10 cellular contexts compared by ENCODE assay signal in the genomic region with DNA sequence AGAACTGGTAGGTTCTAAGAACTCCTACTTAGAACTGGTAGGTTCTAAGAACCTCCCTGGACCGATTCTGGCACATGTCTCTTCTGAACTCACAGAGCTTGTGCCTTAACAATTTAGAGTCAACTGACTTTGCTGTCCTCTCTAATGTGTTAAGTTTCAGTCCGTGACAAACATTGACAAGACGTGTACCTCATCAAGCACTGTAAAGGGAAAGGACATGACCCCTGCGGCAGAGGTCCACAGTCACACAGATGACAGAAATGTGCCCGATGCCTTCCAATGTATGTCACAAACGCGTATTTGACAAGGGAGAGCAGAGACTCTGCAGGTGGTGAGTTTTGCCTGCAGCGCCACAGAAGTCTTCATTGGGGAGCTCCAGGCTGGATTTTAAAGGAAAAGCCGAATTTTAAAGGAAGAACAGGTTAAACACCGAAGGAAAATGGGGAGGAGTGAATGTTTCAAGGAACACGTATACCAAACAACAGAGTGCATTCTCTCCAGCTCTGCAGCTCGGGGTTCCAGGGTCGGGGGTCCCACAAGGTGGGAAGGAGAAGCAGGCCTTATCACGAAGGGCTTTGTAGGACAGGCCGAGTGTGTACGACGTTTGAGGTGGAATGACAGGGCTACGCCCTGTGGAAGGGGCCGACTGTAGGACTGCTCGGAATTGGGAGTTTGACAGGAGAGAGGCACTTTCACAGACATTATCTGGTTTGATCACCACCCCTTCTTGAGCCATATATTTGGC.
DNase-seq lines count a peak whose midpoint lies in the region; ATAC-seq and TF ChIP-seq lines count a peak whose summit lies in the region.
"Had no signal": no experiment of that assay in that cellular context is flagged by ENCODE, and none has a peak within 500 bp of the region (broad histone marks: within the 10 kb centered on the region; RNA-seq: fewer than 3 reads in every experiment).

No MANE protein-coding gene starts in this region.

- POLR2A ChIA-PET in SK-N-SH (lab: Yijun Ruan, JAX), result no interaction called here

- no peaks in the 10 kb centered on the region for H3K9me3 ChIP-seq in SK-N-SH
- H3K9me3 ChIP-seq in left ventricle myocardium inferior (replicated peaks), result no peaks in the 10 kb centered on the region

- peaks cover 97% of the 10 kb centered on the region for H3K79me2 ChIP-seq in SK-N-SH (ENCODE audit: insufficient read depth)

- no peaks in the 10 kb centered on the region for H3K9me2 ChIP-seq in SK-N-SH

- H3K27me3 Mint-ChIP-seq in stimulated activated memory B cell treated with anti-CD40 and anti-IgM and Interleukin-4, amounts not matched to agents 10 μg/mL and 1 μg/mL and 100 μg/mL, for 72 hours, result no peaks in the 10 kb centered on the region

- peaks cover 18 to 62% of the 10 kb centered on the region in 2 experiments for H3K4me1 ChIP-seq in SK-N-SH (ENCODE audit: control insufficient read depth in 1 of 2, insufficient read depth in 2 of 2, low read depth in 1 of 2, low read length in 1 of 2)
- peaks cover 93% of the 10 kb centered on the region for H3K4me1 ChIP-seq in left ventricle myocardium inferior

- TF ChIP-seq RAD21 in SK-N-SH (IDR thresholded peaks at IDR 0.05; ENCODE audit: low read length), result no peak

- H3K27me3 ChIP-seq in SK-N-SH (ENCODE audit: insufficient read depth), result no peaks in the 10 kb centered on the region
- no peaks in the 10 kb centered on the region for H3K27me3 ChIP-seq in left ventricle myocardium inferior (ENCODE audit: low read depth)

- no peak for ATAC-seq in SK-N-SH treated with all-trans-retinoic acid at 6 μM for 48 hours
- ATAC-seq in stimulated activated memory B cell treated with anti-CD40 and anti-IgM and Interleukin-4, amounts not matched to agents 10 μg/mL and 1 μg/mL and 100 μg/mL, for 72 hours, result no peak
- ATAC-seq in HG03439 (IDR thresholded peaks at IDR 0.05; ENCODE audit: unreplicated experiment), result no peak

- DNase-seq in SK-N-SH, result no peak
- DNase-seq in activated T-cell treated with anti-CD3 and anti-CD28 coated beads, Interleukin-2, amount 50 U/mL, for 48 hours, result peak; percentile 27 to 30
- DNase-seq in left ventricle myocardium inferior, result no peak
- no peak for DNase-seq in NCI-H1436 (lab: John Stamatoyannopoulos, UW)
- no peak for DNase-seq in iPS-NIHi7 (ENCODE audit: extremely low spot score)
- DNase-seq: 8988T; stimulated activated naive CD4-positive, alpha-beta T cell had no signal

- WGBS in SK-N-SH (ENCODE audit: low lambda C conversion rate), result 69% methylated on average over 20 of the region's 20 CpGs

- no peak for TF ChIP-seq EP300 in SK-N-SH (IDR thresholded peaks at IDR 0.05; ENCODE audit: borderline replicate concordance in 1 of 2, low read depth in 1 of 2, low read length in 1 of 2)

- H3F3A ChIP-seq in SK-N-SH (replicated peaks; ENCODE audit: insufficient read depth), result peaks cover 89% of the 10 kb centered on the region

- CTCF ChIA-PET in SK-N-SH (lab: Yijun Ruan, JAX), result interaction anchor here (1.0 to 6.5 kb wide), 22 partner anchors 11 to 614 kb away, joined by 3 to 186 read pairs (median 15); no protein-coding TSS in a partner anchor

- H3K9ac ChIP-seq in SK-N-SH, result peak overlapping the region; percentile 39; the same call in 1 of the 2 replicates

- H3K36me3 ChIP-seq in SK-N-SH (replicated peaks in 1 of 2; ENCODE audit: control insufficient read depth in 1 of 2, insufficient read depth in 2 of 2, low read length in 1 of 2), result peaks cover 47 to 60% of the 10 kb centered on the region in 2 experiments
- peaks cover 35% of the 10 kb centered on the region for H3K36me3 ChIP-seq in left ventricle myocardium inferior

- no peak overlapping the region for H3K4me3 Mint-ChIP-seq in stimulated activated memory B cell treated with anti-CD40 and anti-IgM and Interleukin-4, amounts not matched to agents 10 μg/mL and 1 μg/mL and 100 μg/mL, for 72 hours

- peaks cover 65% of the 10 kb centered on the region for H3K36me3 Mint-ChIP-seq in stimulated activated memory B cell treated with anti-CD40 and anti-IgM and Interleukin-4, amounts not matched to agents 10 μg/mL and 1 μg/mL and 100 μg/mL, for 72 hours

- H3K27ac Mint-ChIP-seq in stimulated activated memory B cell treated with anti-CD40 and anti-IgM and Interleukin-4, amounts not matched to agents 10 μg/mL and 1 μg/mL and 100 μg/mL, for 72 hours, result peak overlapping the region; percentile 78

- H3K4me1 Mint-ChIP-seq in stimulated activated memory B cell treated with anti-CD40 and anti-IgM and Interleukin-4, amounts not matched to agents 10 μg/mL and 1 μg/mL and 100 μg/mL, for 72 hours, result peaks cover 69% of the 10 kb centered on the region

- no peak for TF ChIP-seq CTCF in SK-N-SH (IDR thresholded peaks at IDR 0.05)
- TF ChIP-seq CTCF in left ventricle myocardium inferior (IDR thresholded peaks at IDR 0.05; ENCODE audit: borderline replicate concordance), result no peak

- no peak overlapping the region for H2AFZ ChIP-seq in SK-N-SH (ENCODE audit: low read depth)

- intact Hi-C loops in left ventricle myocardium inferior (cut with micrococcal nuclease), result loop anchor here (10.0 kb wide), 1 partner anchor 150 kb away; no protein-coding TSS in a partner anchor

- H4K20me1 ChIP-seq in SK-N-SH (ENCODE audit: insufficient read depth), result peaks cover 74% of the 10 kb centered on the region

- H3K27ac ChIP-seq in SK-N-SH (ENCODE audit: low read depth in 2 of 2, low read length in 1 of 2) (peak overlapping the region; percentile 51 to 100; a peak in 3 of 4 replicates), left ventricle myocardium inferior (replicated peaks) (peak overlapping the region; percentile 84)

- peak overlapping the region; percentile 53 for H3K4me2 ChIP-seq in SK-N-SH

- no peaks in the 10 kb centered on the region for H3K9me3 Mint-ChIP-seq in stimulated activated memory B cell treated with anti-CD40 and anti-IgM and Interleukin-4, amounts not matched to agents 10 μg/mL and 1 μg/mL and 100 μg/mL, for 72 hours

- H3K4me3 ChIP-seq in SK-N-SH (ENCODE audit: low read depth in 2 of 2, low read length in 1 of 2) (no peak overlapping the region), left ventricle myocardium inferior (no peak overlapping the region)

TF ChIP-seq in SK-N-SH, 30 proteins besides CTCF, POLR2A, EP300 and RAD21 (continues in another document):
- TF ChIP-seq TEAD4 (IDR thresholded peaks at IDR 0.05; ENCODE audit: borderline replicate concordance, insufficient read depth) (no peak), SMC3 (IDR thresholded peaks at IDR 0.05; ENCODE audit: low read depth, low read length) (no peak), CHD2 (IDR thresholded peaks at IDR 0.05; ENCODE audit: low read length, partially characterized antibody) (no peak), ELF1 (IDR thresholded peaks at IDR 0.05) (no peak), RXRA (IDR thresholded peaks at IDR 0.05; ENCODE audit: borderline replicate concordance, low read depth) (no peak), RCOR1 (IDR thresholded peaks at IDR 0.05; ENCODE audit: low read length) (no peak), NRF1 (IDR thresholded peaks at IDR 0.05; ENCODE audit: low read depth, low read length) (no peak), TAF1 (IDR thresholded peaks at IDR 0.05; ENCODE audit: borderline replicate concordance, low read depth, low read length) (no peak), FOXJ3 (CRISPR knock-in tag; IDR thresholded peaks at IDR 0.05) (no peak), YY1 (IDR thresholded peaks at IDR 0.05; ENCODE audit: low read depth) (no peak), NFIC (IDR thresholded peaks at IDR 0.05; ENCODE audit: borderline replicate concordance) (no peak)

TF ChIP-seq in SK-N-SH treated with all-trans-retinoic acid at 6 μM for 48 hours, 23 proteins besides CTCF, POLR2A, EP300 and RAD21:
- no peak for TF ChIP-seq ZNF70 (CRISPR knock-in tag; IDR thresholded peaks at IDR 0.05)
- TF ChIP-seq ZNF8 (CRISPR knock-in tag; IDR thresholded peaks at IDR 0.05), result no peak
- no peak for TF ChIP-seq ZFP3 (CRISPR knock-in tag; IDR thresholded peaks at IDR 0.05)
- no peak for TF ChIP-seq ESRRG (CRISPR knock-in tag; IDR thresholded peaks at IDR 0.05)
- no peak for TF ChIP-seq PPARA (CRISPR knock-in tag; IDR thresholded peaks at IDR 0.05; ENCODE audit: borderline replicate concordance)
- TF ChIP-seq, protein P1, sequence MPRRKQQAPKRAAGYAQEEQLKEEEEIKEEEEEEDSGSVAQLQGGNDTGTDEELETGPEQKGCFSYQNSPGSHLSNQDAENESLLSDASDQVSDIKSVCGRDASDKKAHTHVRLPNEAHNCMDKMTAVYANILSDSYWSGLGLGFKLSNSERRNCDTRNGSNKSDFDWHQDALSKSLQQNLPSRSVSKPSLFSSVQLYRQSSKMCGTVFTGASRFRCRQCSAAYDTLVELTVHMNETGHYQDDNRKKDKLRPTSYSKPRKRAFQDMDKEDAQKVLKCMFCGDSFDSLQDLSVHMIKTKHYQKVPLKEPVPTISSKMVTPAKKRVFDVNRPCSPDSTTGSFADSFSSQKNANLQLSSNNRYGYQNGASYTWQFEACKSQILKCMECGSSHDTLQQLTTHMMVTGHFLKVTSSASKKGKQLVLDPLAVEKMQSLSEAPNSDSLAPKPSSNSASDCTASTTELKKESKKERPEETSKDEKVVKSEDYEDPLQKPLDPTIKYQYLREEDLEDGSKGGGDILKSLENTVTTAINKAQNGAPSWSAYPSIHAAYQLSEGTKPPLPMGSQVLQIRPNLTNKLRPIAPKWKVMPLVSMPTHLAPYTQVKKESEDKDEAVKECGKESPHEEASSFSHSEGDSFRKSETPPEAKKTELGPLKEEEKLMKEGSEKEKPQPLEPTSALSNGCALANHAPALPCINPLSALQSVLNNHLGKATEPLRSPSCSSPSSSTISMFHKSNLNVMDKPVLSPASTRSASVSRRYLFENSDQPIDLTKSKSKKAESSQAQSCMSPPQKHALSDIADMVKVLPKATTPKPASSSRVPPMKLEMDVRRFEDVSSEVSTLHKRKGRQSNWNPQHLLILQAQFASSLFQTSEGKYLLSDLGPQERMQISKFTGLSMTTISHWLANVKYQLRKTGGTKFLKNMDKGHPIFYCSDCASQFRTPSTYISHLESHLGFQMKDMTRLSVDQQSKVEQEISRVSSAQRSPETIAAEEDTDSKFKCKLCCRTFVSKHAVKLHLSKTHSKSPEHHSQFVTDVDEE (CRISPR knock-in tag; IDR thresholded peaks at IDR 0.05), result no peak
- TF ChIP-seq TCF4 (CRISPR knock-in tag; IDR thresholded peaks at IDR 0.05; ENCODE audit: borderline replicate concordance), result no peak
- TF ChIP-seq TOX (CRISPR knock-in tag; IDR thresholded peaks at IDR 0.05; ENCODE audit: borderline replicate concordance), result no peak
- no peak for TF ChIP-seq ISL1 (CRISPR knock-in tag; IDR thresholded peaks at IDR 0.05)
- TF ChIP-seq SNAI2 (CRISPR knock-in tag; IDR thresholded peaks at IDR 0.05), result no peak

Comparison
In these comparisons a context has a peak if more than half of its experiments do, and no peak if none do; other contexts are left out.
1. DNase-seq: peak in activated T-cell treated with anti-CD3 and anti-CD28 coated beads, Interleukin-2, amount 50 U/mL, for 48 hours (2 of 2); none in SK-N-SH (single experiment), left ventricle myocardium inferior (single experiment), NCI-H1436 (single experiment) and iPS-NIHi7 (single experiment).